ENCODE assay signal across 1 cellular context in genomic region chr20:37095609-37096414, GRCh38.
TF ChIP-seq lines count a peak whose summit lies in the region.

Gene RBL1, minus strand, starts transcription at chr20:37095997. Its CDS starts 69 bp downstream, at chr20:37095928.

TF ChIP-seq in K562, 482 proteins besides CTCF, POLR2A, EP300 and RAD21 (continued from another document and continues in another):
- TF ChIP-seq ZBTB5 (IDR thresholded peaks at IDR 0.05) (no peak), MAFF (IDR thresholded peaks at IDR 0.05; ENCODE audit: low read length) (no peak), ILK (tag; IDR thresholded peaks at IDR 0.05; ENCODE audit: borderline replicate concordance, low read depth) (no peak), HMG20A (CRISPR knock-in tag; conservative IDR thresholded peaks at IDR 0.05) (no peak), NR2C2 (CRISPR knock-in tag; IDR thresholded peaks at IDR 0.05) (no peak; the same call in 1 of the 2 replicates), NR2C2 (tag; IDR thresholded peaks at IDR 0.05) (peak; percentile 72), CBX2 (IDR thresholded peaks at IDR 0.05; ENCODE audit: insufficient read depth, low read length, poor library complexity, severe bottlenecking) (no peak), UBTF (IDR thresholded peaks at IDR 0.05; ENCODE audit: borderline replicate concordance in 1 of 2, low read depth in 2 of 2, low read length in 2 of 2) (0 out of 4 replicates have a peak, but pooled peaks of 1 of the 2 experiments have one; percentile 60), BRCA1 (IDR thresholded peaks at IDR 0.05) (no peak), BRCA1 (CRISPR knock-in tag; IDR thresholded peaks at IDR 0.05) (no peak), CHD4 (IDR thresholded peaks at IDR 0.05; ENCODE audit: insufficient read depth, insufficient replicate concordance, low read depth, low read length, poor library complexity, severe bottlenecking) (no peak), GATA2 (CRISPR knock-in tag; IDR thresholded peaks at IDR 0.05) (no peak), E2F5 (CRISPR knock-in tag; IDR thresholded peaks at IDR 0.05) (peak; percentile 93), HNRNPLL (IDR thresholded peaks at IDR 0.05; ENCODE audit: low read depth, low read length, poor library complexity, severe bottlenecking) (peak; percentile 38), RBM14 (IDR thresholded peaks at IDR 0.05; ENCODE audit: borderline replicate concordance, insufficient read depth, low read depth, low read length) (no peak), FOXA1 (IDR thresholded peaks at IDR 0.05; ENCODE audit: borderline replicate concordance) (no peak), HES1 (IDR thresholded peaks at IDR 0.05; ENCODE audit: low read depth) (peak; percentile 74), ZBTB26 (CRISPR knock-in tag; IDR thresholded peaks at IDR 0.05) (no peak; the same call in 1 of the 2 replicates), ARID1B (IDR thresholded peaks at IDR 0.05) (peak; percentile 53), HDAC2 (IDR thresholded peaks at IDR 0.05) (peak; percentile 77), ZNF384 (IDR thresholded peaks at IDR 0.05; ENCODE audit: low read depth, low read length) (no peak), MBD1 (CRISPR knock-in tag; IDR thresholded peaks at IDR 0.05) (no peak), MCM7 (IDR thresholded peaks at IDR 0.05) (no peak), SREBF2 (CRISPR knock-in tag; IDR thresholded peaks at IDR 0.05) (no peak), ARHGAP35 (IDR thresholded peaks at IDR 0.05; ENCODE audit: partially characterized antibody) (no peak), PHF21A (IDR thresholded peaks at IDR 0.05; ENCODE audit: borderline replicate concordance, low read depth) (peak; percentile 68; the same call in 1 of the 2 replicates), DMBX1 (CRISPR knock-in tag; IDR thresholded peaks at IDR 0.05; ENCODE audit: borderline replicate concordance) (peak; percentile 80; the same call in 1 of the 2 replicates)
- TF ChIP-seq, protein P1, sequence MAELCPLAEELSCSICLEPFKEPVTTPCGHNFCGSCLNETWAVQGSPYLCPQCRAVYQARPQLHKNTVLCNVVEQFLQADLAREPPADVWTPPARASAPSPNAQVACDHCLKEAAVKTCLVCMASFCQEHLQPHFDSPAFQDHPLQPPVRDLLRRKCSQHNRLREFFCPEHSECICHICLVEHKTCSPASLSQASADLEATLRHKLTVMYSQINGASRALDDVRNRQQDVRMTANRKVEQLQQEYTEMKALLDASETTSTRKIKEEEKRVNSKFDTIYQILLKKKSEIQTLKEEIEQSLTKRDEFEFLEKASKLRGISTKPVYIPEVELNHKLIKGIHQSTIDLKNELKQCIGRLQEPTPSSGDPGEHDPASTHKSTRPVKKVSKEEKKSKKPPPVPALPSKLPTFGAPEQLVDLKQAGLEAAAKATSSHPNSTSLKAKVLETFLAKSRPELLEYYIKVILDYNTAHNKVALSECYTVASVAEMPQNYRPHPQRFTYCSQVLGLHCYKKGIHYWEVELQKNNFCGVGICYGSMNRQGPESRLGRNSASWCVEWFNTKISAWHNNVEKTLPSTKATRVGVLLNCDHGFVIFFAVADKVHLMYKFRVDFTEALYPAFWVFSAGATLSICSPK (IDR thresholded peaks at IDR 0.05; ENCODE audit: borderline replicate concordance) = no peak
- TF ChIP-seq, protein P2, sequence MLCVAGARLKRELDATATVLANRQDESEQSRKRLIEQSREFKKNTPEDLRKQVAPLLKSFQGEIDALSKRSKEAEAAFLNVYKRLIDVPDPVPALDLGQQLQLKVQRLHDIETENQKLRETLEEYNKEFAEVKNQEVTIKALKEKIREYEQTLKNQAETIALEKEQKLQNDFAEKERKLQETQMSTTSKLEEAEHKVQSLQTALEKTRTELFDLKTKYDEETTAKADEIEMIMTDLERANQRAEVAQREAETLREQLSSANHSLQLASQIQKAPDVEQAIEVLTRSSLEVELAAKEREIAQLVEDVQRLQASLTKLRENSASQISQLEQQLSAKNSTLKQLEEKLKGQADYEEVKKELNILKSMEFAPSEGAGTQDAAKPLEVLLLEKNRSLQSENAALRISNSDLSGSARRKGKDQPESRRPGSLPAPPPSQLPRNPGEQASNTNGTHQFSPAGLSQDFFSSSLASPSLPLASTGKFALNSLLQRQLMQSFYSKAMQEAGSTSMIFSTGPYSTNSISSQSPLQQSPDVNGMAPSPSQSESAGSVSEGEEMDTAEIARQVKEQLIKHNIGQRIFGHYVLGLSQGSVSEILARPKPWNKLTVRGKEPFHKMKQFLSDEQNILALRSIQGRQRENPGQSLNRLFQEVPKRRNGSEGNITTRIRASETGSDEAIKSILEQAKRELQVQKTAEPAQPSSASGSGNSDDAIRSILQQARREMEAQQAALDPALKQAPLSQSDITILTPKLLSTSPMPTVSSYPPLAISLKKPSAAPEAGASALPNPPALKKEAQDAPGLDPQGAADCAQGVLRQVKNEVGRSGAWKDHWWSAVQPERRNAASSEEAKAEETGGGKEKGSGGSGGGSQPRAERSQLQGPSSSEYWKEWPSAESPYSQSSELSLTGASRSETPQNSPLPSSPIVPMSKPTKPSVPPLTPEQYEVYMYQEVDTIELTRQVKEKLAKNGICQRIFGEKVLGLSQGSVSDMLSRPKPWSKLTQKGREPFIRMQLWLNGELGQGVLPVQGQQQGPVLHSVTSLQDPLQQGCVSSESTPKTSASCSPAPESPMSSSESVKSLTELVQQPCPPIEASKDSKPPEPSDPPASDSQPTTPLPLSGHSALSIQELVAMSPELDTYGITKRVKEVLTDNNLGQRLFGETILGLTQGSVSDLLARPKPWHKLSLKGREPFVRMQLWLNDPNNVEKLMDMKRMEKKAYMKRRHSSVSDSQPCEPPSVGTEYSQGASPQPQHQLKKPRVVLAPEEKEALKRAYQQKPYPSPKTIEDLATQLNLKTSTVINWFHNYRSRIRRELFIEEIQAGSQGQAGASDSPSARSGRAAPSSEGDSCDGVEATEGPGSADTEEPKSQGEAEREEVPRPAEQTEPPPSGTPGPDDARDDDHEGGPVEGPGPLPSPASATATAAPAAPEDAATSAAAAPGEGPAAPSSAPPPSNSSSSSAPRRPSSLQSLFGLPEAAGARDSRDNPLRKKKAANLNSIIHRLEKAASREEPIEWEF (CRISPR knock-in tag; IDR thresholded peaks at IDR 0.05) = 0 out of 2 replicates have a peak, but pooled peaks have one; percentile 35
- TF ChIP-seq, protein P3, sequence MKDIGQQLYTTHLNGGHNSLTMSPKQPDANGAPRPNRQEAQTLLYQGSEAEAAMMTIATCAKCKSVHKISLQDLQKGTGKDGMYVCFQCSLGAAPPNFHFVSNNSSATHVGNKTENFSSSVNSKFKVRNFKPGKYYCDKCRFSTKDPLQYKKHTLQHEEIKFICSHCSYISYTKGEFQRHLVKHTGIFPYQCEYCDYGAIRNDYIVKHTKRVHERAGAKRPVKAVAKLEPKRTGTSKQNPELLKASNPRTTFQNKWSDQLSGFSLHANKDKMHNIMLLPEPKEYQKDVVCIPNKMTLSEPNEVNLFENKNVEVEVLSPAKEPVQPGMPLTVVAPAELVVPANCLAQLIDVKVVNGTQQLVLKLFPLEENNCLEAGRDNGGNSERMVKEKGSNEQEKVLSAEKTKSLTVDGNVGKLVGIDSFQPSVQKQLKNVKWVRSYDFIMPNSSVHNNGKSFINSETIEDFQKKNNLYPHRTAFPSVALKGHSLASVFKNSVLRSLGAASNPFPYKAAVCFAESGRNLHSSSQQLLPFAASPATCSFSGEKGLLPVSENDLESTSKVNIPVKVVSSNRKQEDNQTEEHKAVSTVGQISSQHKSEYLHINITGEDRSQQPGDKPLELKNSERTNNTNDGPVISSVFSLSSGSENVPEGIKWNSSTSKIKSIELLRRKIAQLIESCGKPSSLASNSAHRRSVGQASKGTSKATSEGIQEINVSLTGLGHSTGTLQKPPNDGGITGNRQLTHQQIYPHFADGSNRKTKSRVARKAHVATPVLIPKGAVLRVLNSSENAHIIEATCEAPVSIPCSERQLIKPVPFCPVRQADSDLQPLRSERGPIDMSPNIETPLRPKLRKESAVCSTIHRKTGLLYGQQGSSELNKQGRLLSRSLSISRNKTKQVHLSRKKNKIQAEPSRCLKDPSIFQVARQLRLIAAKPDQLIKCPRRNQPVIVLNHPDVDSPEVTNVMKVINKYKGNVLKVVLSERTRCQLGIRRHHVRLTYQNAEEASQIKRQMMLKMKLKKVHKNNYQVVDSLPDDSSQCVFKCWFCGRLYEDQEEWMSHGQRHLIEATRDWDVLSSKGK (CRISPR knock-in tag; IDR thresholded peaks at IDR 0.05) = no peak
